ENCODE assay signal across 10 cellular contexts in the genomic region with DNA sequence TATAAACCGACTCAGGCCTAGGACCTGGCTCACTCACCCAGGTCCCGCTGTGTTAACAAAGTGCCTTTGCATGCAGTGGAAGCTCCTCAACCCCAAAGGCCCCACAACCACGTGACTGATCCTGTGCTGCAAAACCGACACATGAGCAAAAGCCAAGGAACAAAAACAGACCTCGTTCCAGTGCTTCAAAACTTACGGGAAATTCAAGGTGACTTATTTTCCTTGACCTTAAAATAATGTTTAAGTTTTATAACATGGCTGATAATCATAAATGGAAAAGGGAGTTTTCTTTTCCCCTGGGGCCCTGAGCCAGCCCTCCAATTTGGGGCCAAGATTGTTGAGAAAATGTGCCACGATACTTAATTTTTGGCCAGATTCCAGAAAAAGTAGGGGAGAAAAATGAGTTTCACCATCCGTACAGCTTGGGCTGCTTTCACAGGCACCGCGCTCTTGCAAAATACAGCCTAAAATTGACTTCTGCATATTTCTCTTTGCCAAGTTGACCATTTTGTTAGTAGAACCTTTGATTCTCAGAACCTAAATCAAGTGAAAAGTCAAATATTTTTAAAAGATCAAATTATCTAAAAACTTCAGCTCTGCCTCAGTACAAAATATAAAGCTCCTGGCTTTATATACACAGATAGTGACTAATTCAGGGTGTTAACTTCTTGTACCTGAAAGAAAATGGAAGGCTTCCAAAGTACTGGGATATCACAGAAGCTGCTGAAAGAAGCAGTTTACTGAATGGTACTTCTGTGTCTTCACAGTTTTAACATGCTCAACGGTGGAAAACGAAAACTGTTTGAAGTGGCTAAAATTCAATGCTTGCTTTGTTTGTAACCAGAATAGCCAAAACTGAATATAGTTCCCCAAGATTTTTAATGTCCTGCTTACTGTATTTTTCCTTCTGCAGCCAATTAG.
A peak's percentile ranks its signal among the peaks of the same experiment; 100 is the strongest.
DNase-seq lines count a peak whose midpoint lies in the region; ATAC-seq, FAIRE-seq and TF ChIP-seq lines count a peak whose summit lies in the region.
"Had no signal": no experiment of that assay in that cellular context is flagged by ENCODE, and none has a peak within 500 bp of the region (broad histone marks: within the 10 kb centered on the region; RNA-seq: fewer than 3 reads in every experiment).

No MANE protein-coding gene starts in this region.

- H3K36me3 Mint-ChIP-seq in progenitor cell of endocrine pancreas (ENCODE audit: insufficient read depth), result peaks cover 8% of the 10 kb centered on the region

- peaks cover 17% of the 10 kb centered on the region for H3K4me1 Mint-ChIP-seq in progenitor cell of endocrine pancreas (ENCODE audit: low read depth)

- DNase-seq in Kasumi-1 (lab: John Stamatoyannopoulos, UW) (peak; percentile 42 to 44), breast epithelium (ENCODE audit: low spot score in 2 of 2) (peak in 1 of 2 donors; percentile 54), GM20000 (ENCODE audit: low spot score) (no peak), progenitor cell of endocrine pancreas (ENCODE audit: low spot score, unreplicated experiment) (no peak)
- no peak for DNase-seq in NK-92 treated with Interleukin-12 subunit alpha and Interleukin-12 subunit beta, amount 100 ng/mL, for 24 hours (lab: John Stamatoyannopoulos, UW)
- DNase-seq: effector memory CD4-positive, alpha-beta T cell had no signal

- no peak overlapping the region for H3K4me3 Mint-ChIP-seq in progenitor cell of endocrine pancreas (ENCODE audit: low read depth)

- H3K4me1 ChIP-seq in breast epithelium, result peaks cover 0 to 20% of the 10 kb centered on the region in 2 donors

- no peaks in the 10 kb centered on the region for H3K27me3 ChIP-seq in breast epithelium

- H3K27me3 Mint-ChIP-seq in progenitor cell of endocrine pancreas, result no peaks in the 10 kb centered on the region

- H3K4me3 ChIP-seq in breast epithelium, result peak overlapping the region in 2 of 3 donors; percentile 14 to 21
- H3K4me3 ChIP-seq in skin epidermis, result peak overlapping the region in 1 of 7 experiments; percentile 14

- FAIRE-seq in islet of Langerhans (lab: Jason Lieb, UNC), result peak; percentile 38

- peaks cover 6% of the 10 kb centered on the region for H3K9me3 Mint-ChIP-seq in progenitor cell of endocrine pancreas (ENCODE audit: low read depth)

- TF ChIP-seq CTCF in breast epithelium (IDR thresholded peaks at IDR 0.05) (no peak), GM20000 (IDR thresholded peaks at IDR 0.05; ENCODE audit: extremely low read depth, missing control alignments) (no peak), progenitor cell of endocrine pancreas (IDR thresholded peaks at IDR 0.05; ENCODE audit: unreplicated experiment) (no peak)

- no peak for ATAC-seq in HG03280 (IDR thresholded peaks at IDR 0.05; ENCODE audit: unreplicated experiment)
- ATAC-seq: HCT116 had no signal

- no peak overlapping the region for H3K27ac Mint-ChIP-seq in progenitor cell of endocrine pancreas

- H3K36me3 ChIP-seq in breast epithelium, result no peaks in the 10 kb centered on the region

- H3K27ac ChIP-seq in breast epithelium (peak overlapping the region; percentile 64 to 79), skin epidermis (peak overlapping the region in 17 of 21 experiments; percentile 1 to 76 (median 55))

- TF ChIP-seq POLR2A in breast epithelium (IDR thresholded peaks at IDR 0.05), result no peak

- H3K9me3 ChIP-seq in breast epithelium, result no peaks in the 10 kb centered on the region

- intact Hi-C loops in breast epithelium (cut with DNase I; ENCODE audit: low total_unique reads), result no loop called here

Comparison
In these comparisons a context has a peak if more than half of its experiments do, and no peak if none do; other contexts are left out.
1. DNase-seq: peak in Kasumi-1 (2 of 2); none in GM20000 (single experiment), NK-92 treated with Interleukin-12 subunit alpha and Interleukin-12 subunit beta, amount 100 ng/mL, for 24 hours (single experiment) and progenitor cell of endocrine pancreas (single experiment).